In genomic region chr11:120354068-120354467, GRCh38 we compare ENCODE assay signal across 27 cellular contexts. TPM values are rescaled to one million over a fixed set of nuclear protein-coding genes. Genes with fewer than 3 reads are reported as not detected.
A peak's percentile ranks its signal among the peaks of the same experiment; 100 is the strongest.
DNase-seq lines count a peak whose midpoint lies in the region; ATAC-seq, FAIRE-seq and TF ChIP-seq lines count a peak whose summit lies in the region.
"Had no signal": no experiment of that assay in that cellular context is flagged by ENCODE, and none has a peak within 500 bp of the region (broad histone marks: within the 10 kb centered on the region; RNA-seq: fewer than 3 reads in every experiment).

No MANE protein-coding gene starts in this region.

- no peaks in the 10 kb centered on the region for H3K9me3 Mint-ChIP-seq in osteocyte (ENCODE audit: unreplicated experiment)
- H3K9me3 Mint-ChIP-seq: T-helper 1 cell treated with Interleukin-12 subunit alpha and Interleukin-12 subunit beta and Interleukin-4 antibody, amounts not matched to agents 30 μg/mL and 1 μg/mL, for 36 hours had no signal

- in situ Hi-C loops in Panc1 (cut with HindIII; ENCODE audit: low pct_unique_long_range_greater_than_20kb, low sequenced_read_pairs): no loop called here

- FAIRE-seq in kidney (lab: Jason Lieb, UNC): no peak
- FAIRE-seq: D721Med, HTR-8/SVneo had no signal

- H3K4me1 ChIP-seq in Panc1 (ENCODE audit: control insufficient read depth, insufficient read depth, low read length) (peaks cover 32% of the 10 kb centered on the region), kidney (ENCODE audit: control insufficient read depth in 1 of 2, insufficient read depth in 1 of 2, low read depth in 1 of 2, low read length in 2 of 2) (peaks cover 2% of the 10 kb centered on the region in 2 donors)
- H3K4me1 ChIP-seq: parathyroid adenoma, SJSA1 had no signal

- H3K27ac ChIP-seq in Panc1 (ENCODE audit: low read length) (no peak overlapping the region; the same call in 1 of the 2 replicates), kidney (ENCODE audit: low read depth in 2 of 2, low read length in 2 of 2) (no peak overlapping the region)
- H3K27ac ChIP-seq: adrenal gland, coronary artery, parathyroid adenoma, sigmoid colon, SJSA1, stomach, tibial nerve had no signal

- no peaks in the 10 kb centered on the region for H3K27me3 ChIP-seq in Panc1 (ENCODE audit: control insufficient read depth, insufficient read depth, low read length)
- H3K27me3 ChIP-seq: adrenal gland, sigmoid colon, SJSA1, stomach, tibial nerve had no signal

- H3K4me3 ChIP-seq in Panc1 (ENCODE audit: low read depth in 2 of 2, low read length in 2 of 2): no peak overlapping the region
- no peak overlapping the region for H3K4me3 ChIP-seq in fibroblast of pulmonary artery (replicated peaks; ENCODE audit: low read depth, low read length)
- no peak overlapping the region for H3K4me3 ChIP-seq in kidney (ENCODE audit: low read length in 2 of 2)
- H3K4me3 ChIP-seq: adrenal gland, coronary artery, sigmoid colon, SJSA1, stomach, tibial nerve had no signal

- no peak overlapping the region for H3K9ac ChIP-seq in kidney (ENCODE audit: low read length in 2 of 2)
- H3K9ac ChIP-seq: parathyroid adenoma had no signal

- no TSS peak for BruUV-seq in Panc1 (replicated peaks; lab: Mats Ljungman, UMichigan)

- POLR2A ChIA-PET in Panc1 (lab: Charles Lee): no interaction called here

- peak overlapping the region; percentile 75 for H3K27ac Mint-ChIP-seq in osteocyte (ENCODE audit: unreplicated experiment)
- H3K27ac Mint-ChIP-seq: activated CD4-positive, alpha-beta T cell treated with anti-CD3 and anti-CD28 coated beads for 36 hours; nephron progenitor cell; T-helper 1 cell treated with Interleukin-12 subunit alpha and Interleukin-12 subunit beta and Interleukin-4 antibody, amounts not matched to agents 30 μg/mL and 1 μg/mL, for 36 hours had no signal

- ATAC-seq in Panc1: peak; percentile 57
- ATAC-seq in HG03135 (IDR thresholded peaks at IDR 0.05; ENCODE audit: unreplicated experiment): no peak
- no peak for ATAC-seq in HG02642 (IDR thresholded peaks at IDR 0.05; ENCODE audit: poor library complexity, unreplicated experiment)
- no peak for ATAC-seq in sciatic nerve
- ATAC-seq: activated CD4-positive, alpha-beta T cell treated with anti-CD3 and anti-CD28 coated beads for 36 hours had no signal

- no peaks in the 10 kb centered on the region for H3K27me3 Mint-ChIP-seq in osteocyte (ENCODE audit: unreplicated experiment)

- no peaks in the 10 kb centered on the region for H3K9me3 ChIP-seq in Panc1 (ENCODE audit: control insufficient read depth, insufficient read depth, low read depth, low read length)
- no peaks in the 10 kb centered on the region for H3K9me3 ChIP-seq in kidney (ENCODE audit: control insufficient read depth in 1 of 2, low read length in 2 of 2)
- H3K9me3 ChIP-seq: adrenal gland, sigmoid colon, SJSA1, stomach, tibial nerve had no signal

- intact Hi-C loops in Panc1 (cut with micrococcal nuclease; ENCODE audit: unreplicated experiment): no loop called here
- intact Hi-C loops in kidney (cut with DNase I): no loop called here
- intact Hi-C loops in sciatic nerve (cut with DNase I): no loop called here

- peaks cover 56% of the 10 kb centered on the region for H3K4me1 Mint-ChIP-seq in osteocyte (ENCODE audit: unreplicated experiment)
- H3K4me1 Mint-ChIP-seq: activated CD4-positive, alpha-beta T cell treated with anti-CD3 and anti-CD28 coated beads for 36 hours had no signal

- DNase-seq in ELR (ENCODE audit: low read depth): peak; percentile 34
- no peak for DNase-seq in Panc1 (ENCODE audit: low read depth, low spot score)
- DNase-seq in fibroblast of pulmonary artery (ENCODE audit: low read depth): peak; percentile 25
- no peak for DNase-seq in osteocyte (ENCODE audit: extremely low spot score, unreplicated experiment)
- DNase-seq in kidney: no peak
- no peak for DNase-seq in sciatic nerve (ENCODE audit: low spot score)
- DNase-seq: activated CD4-positive, alpha-beta T cell treated with anti-CD3 and anti-CD28 coated beads for 36 hours; activated naive CD4-positive, alpha-beta T cell; activated T-cell treated with anti-CD3 and anti-CD28 coated beads, Interleukin-2, amount 50 U/mL, for 48 hours; adrenal gland; head of caudate nucleus; Karpas-422; left cardiac atrium; NCI-H1694; NCI-H2171; nephron progenitor cell; sigmoid colon; stomach had no signal

- CTCF ChIA-PET in Panc1 (lab: Charles Lee): no interaction called here

- no peak for TF ChIP-seq CTCF in Panc1 (IDR thresholded peaks at IDR 0.05)
- TF ChIP-seq CTCF in fibroblast of pulmonary artery (IDR thresholded peaks at IDR 0.05; ENCODE audit: low read length, missing control alignments): no peak
- no peak for TF ChIP-seq CTCF in osteocyte (IDR thresholded peaks at IDR 0.05)
- TF ChIP-seq CTCF in kidney (IDR thresholded peaks at IDR 0.05; ENCODE audit: borderline replicate concordance, extremely low read depth, insufficient read depth): no peak

- H3K36me3 ChIP-seq in Panc1 (ENCODE audit: control insufficient read depth, insufficient read depth, low read length) (no peaks in the 10 kb centered on the region), kidney (ENCODE audit: control insufficient read depth in 1 of 2, insufficient read depth in 2 of 2, low read length in 2 of 2) (no peaks in the 10 kb centered on the region)
- H3K36me3 ChIP-seq: adrenal gland, sigmoid colon, SJSA1, tibial nerve had no signal

- no peaks in the 10 kb centered on the region for H3K36me3 Mint-ChIP-seq in osteocyte (ENCODE audit: unreplicated experiment)

- no peak overlapping the region for H3K4me3 Mint-ChIP-seq in osteocyte (ENCODE audit: unreplicated experiment)
- H3K4me3 Mint-ChIP-seq: activated CD4-positive, alpha-beta T cell treated with anti-CD3 and anti-CD28 coated beads for 36 hours; nephron progenitor cell; T-helper 1 cell treated with Interleukin-12 subunit alpha and Interleukin-12 subunit beta and Interleukin-4 antibody, amounts not matched to agents 30 μg/mL and 1 μg/mL, for 36 hours had no signal

RNA-seq across cellular contexts. Expression of gene ARHGEF12, which starts 17.9 kb away (rescaled TPM):
- 182 TPM for total RNA-seq in Panc1 (2021; ENCODE audit: unreplicated experiment)
- polyA plus RNA-seq in Panc1 (2012; ENCODE audit: insufficient read length): 55.9 TPM
- total RNA-seq in osteocyte: 114 and 118 TPM in 2 replicates
- total RNA-seq in kidney: 161 TPM
- 21.1 TPM for polyA plus RNA-seq in kidney (ENCODE audit: insufficient read depth, low read depth, low replicate concordance)
- 145 TPM for total RNA-seq in sciatic nerve

RNA-seq across cellular contexts. Expression of gene TLCD5, which starts 29.0 kb away (rescaled TPM):
- 22.8 TPM for total RNA-seq in Panc1 (2021; ENCODE audit: unreplicated experiment)
- polyA plus RNA-seq in Panc1 (2012; ENCODE audit: insufficient read length): 12.7 TPM
- total RNA-seq in osteocyte: 10.9 and 11.6 TPM in 2 replicates
- 6.0 TPM for total RNA-seq in kidney
- 4.9 TPM for polyA plus RNA-seq in kidney (ENCODE audit: insufficient read depth, low read depth, low replicate concordance)
- total RNA-seq in sciatic nerve: 13.1 TPM

Comparison
In these comparisons a context has a peak if more than half of its experiments do, and no peak if none do; other contexts are left out.
1. DNase-seq: peak in ELR (single experiment) and fibroblast of pulmonary artery (single experiment); none in Panc1 (single experiment), osteocyte (single experiment), kidney (single experiment) and sciatic nerve (single experiment).